ENCODE assay signal across 11 cellular contexts in the genomic region with DNA sequence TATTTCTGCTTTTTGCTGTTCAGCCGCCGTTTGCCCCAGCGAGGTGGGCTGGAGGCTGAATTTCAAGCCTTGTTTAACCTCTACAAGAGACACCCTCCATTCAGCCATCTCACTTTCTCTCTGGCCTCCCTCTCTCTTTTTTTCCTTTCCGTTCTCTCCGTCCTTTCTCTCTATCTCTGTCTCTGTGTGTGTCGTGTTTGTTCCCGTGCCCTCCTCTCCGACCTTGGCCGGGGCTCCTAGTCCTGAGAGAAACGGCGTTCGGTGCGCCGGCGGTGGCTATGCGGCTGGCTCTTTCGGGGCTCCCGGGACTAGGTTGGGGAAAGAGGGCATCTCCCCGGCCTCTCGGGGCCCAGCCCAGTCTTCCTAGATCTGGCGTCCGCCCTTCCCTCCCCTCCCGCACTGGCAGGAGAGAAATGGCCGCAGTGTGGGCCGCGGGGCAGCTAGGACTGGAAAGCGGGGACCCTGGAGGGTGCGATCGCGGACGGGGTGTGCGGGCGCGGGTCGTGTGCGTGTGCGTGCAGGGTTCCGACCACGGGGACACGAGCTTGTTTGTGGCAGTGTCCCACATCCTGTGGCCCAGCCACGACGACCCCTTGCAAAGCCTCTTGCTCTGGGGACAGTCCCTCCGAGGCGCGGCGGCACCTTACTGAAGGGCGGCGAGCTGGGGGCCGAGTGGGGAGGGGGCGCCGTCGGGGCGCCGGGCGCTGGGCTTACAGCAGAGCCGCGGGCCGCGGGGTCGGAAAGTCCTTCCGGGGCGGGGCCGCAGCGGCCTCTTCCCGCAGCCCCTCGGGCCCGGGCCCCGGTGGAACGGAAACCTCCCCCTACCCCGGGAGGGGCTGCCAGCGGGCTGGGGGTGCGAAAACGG. TPM values are rescaled to one million over a fixed set of nuclear protein-coding genes. Genes with fewer than 3 reads are reported as not detected.
DNase-seq lines count a peak whose midpoint lies in the region; ATAC-seq, FAIRE-seq and TF ChIP-seq lines count a peak whose summit lies in the region.
"Had no signal": no experiment of that assay in that cellular context is flagged by ENCODE, and none has a peak within 500 bp of the region (broad histone marks: within the 10 kb centered on the region; RNA-seq: fewer than 3 reads in every experiment).

No MANE protein-coding gene starts in this region.

- no peak for FAIRE-seq in RCC 7860 (lab: Jason Lieb, UNC)
- FAIRE-seq: endometrium had no signal

- peaks cover 94% of the 10 kb centered on the region for H3K27me3 Mint-ChIP-seq in Calu3 (ENCODE audit: unreplicated experiment)

- no peaks in the 10 kb centered on the region for H3K9me3 Mint-ChIP-seq in Calu3 (ENCODE audit: low read depth, unreplicated experiment)

- intact Hi-C loops in Calu3 (cut with micrococcal nuclease; ENCODE audit: unreplicated experiment) (no loop called here), left lung (cut with DNase I) (no loop called here)

- no peak overlapping the region for H3K27ac Mint-ChIP-seq in Calu3 (ENCODE audit: unreplicated experiment)

- peak overlapping the region; percentile 51 for H3K4me3 ChIP-seq in HUES64 (ENCODE audit: low read length)
- H3K4me3 ChIP-seq in effector memory CD4-positive, alpha-beta T cell (ENCODE audit: insufficient read depth, low read depth, low read length, poor library complexity, severe bottlenecking): peak overlapping the region; percentile 12
- H3K4me3 ChIP-seq in neuron (ENCODE audit: low read length): peak overlapping the region; percentile 42
- no peak overlapping the region for H3K4me3 ChIP-seq in left lung
- H3K4me3 ChIP-seq: lung had no signal

- H3K36me3 ChIP-seq in HUES64 (ENCODE audit: insufficient read depth, low read length): no peaks in the 10 kb centered on the region
- H3K36me3 ChIP-seq in effector memory CD4-positive, alpha-beta T cell (ENCODE audit: control insufficient read depth, insufficient read depth, low read length): no peaks in the 10 kb centered on the region
- H3K36me3 ChIP-seq in neuron (ENCODE audit: insufficient read depth, low read length): no peaks in the 10 kb centered on the region
- H3K36me3 ChIP-seq in left lung: no peaks in the 10 kb centered on the region

- H3K9me3 ChIP-seq in HUES64 (ENCODE audit: insufficient read depth, low read depth, low read length) (no peaks in the 10 kb centered on the region), neuron (ENCODE audit: low read length) (no peaks in the 10 kb centered on the region), left lung (no peaks in the 10 kb centered on the region)
- no peaks in the 10 kb centered on the region for H3K9me3 ChIP-seq in effector memory CD4-positive, alpha-beta T cell (ENCODE audit: control insufficient read depth, low read length)

- DNase-seq in Calu3: no peak
- DNase-seq in effector memory CD4-positive, alpha-beta T cell: no peak
- DNase-seq in stimulated activated CD4-positive, alpha-beta T cell treated with anti-CD3 and anti-CD28 coated beads, Interleukin-4, amount 100 ng/mL, for 24 hours: no peak
- no peak for DNase-seq in left lung
- DNase-seq in hypothalamus (lab: John Stamatoyannopoulos, UW): no peak
- DNase-seq in RCC 7860 (ENCODE audit: low spot score): no peak
- DNase-seq: stimulated activated CD4-positive, alpha-beta T cell treated with anti-CD3 and anti-CD28 coated beads, Interleukin-4, amount 100 ng/mL, for 1 hour had no signal

- no peak overlapping the region for H3K9ac ChIP-seq in HUES64 (ENCODE audit: low read depth, low read length)

- H2AFZ ChIP-seq in neuron (ENCODE audit: low read depth, low read length): peak overlapping the region; percentile 96

- H3K27ac ChIP-seq in HUES64 (ENCODE audit: low read depth, low read length) (no peak overlapping the region), left lung (no peak overlapping the region)
- H3K27ac ChIP-seq in effector memory CD4-positive, alpha-beta T cell (ENCODE audit: insufficient read depth, low read length, poor library complexity, severe bottlenecking): no peak overlapping the region

- BruUV-seq in Calu3 (replicated peaks; lab: Mats Ljungman, UMichigan): no TSS peak

- WGBS in HUES64: 1% methylated on average over 73 of the region's 73 CpGs

- no peaks in the 10 kb centered on the region for H3K36me3 Mint-ChIP-seq in Calu3 (ENCODE audit: insufficient read depth, unreplicated experiment)

- H3K4me1 Mint-ChIP-seq in Calu3 (ENCODE audit: low read depth, unreplicated experiment): peaks cover 24% of the 10 kb centered on the region

- TF ChIP-seq CTCF in Calu3 (IDR thresholded peaks at IDR 0.05; ENCODE audit: unreplicated experiment) (no peak), left lung (IDR thresholded peaks at IDR 0.05) (no peak)

- H3K27me3 ChIP-seq in HUES64 (ENCODE audit: insufficient read depth, low read length): peaks cover 100% of the 10 kb centered on the region
- peaks cover 80% of the 10 kb centered on the region for H3K27me3 ChIP-seq in effector memory CD4-positive, alpha-beta T cell (replicated peaks; ENCODE audit: control insufficient read depth, insufficient read depth, low read length, poor library complexity, severe bottlenecking)
- peaks cover 96% of the 10 kb centered on the region for H3K27me3 ChIP-seq in neuron (ENCODE audit: insufficient read depth, low read length)
- peaks cover 99 to 100% of the 10 kb centered on the region in 2 donors for H3K27me3 ChIP-seq in left lung

- no peak for ATAC-seq in left lung

- peak overlapping the region; percentile 8 for H3K4me3 Mint-ChIP-seq in Calu3 (ENCODE audit: low read depth, unreplicated experiment)

- peaks cover 16% of the 10 kb centered on the region; the same call in 1 of the 2 replicates for H3K4me1 ChIP-seq in HUES64 (ENCODE audit: insufficient read depth, low read length)
- H3K4me1 ChIP-seq in effector memory CD4-positive, alpha-beta T cell (ENCODE audit: control insufficient read depth, insufficient read depth, low read length, poor library complexity, severe bottlenecking): peaks cover 29% of the 10 kb centered on the region
- peaks cover 9% of the 10 kb centered on the region for H3K4me1 ChIP-seq in neuron (ENCODE audit: insufficient read depth, low read length)
- peaks cover 0 to 45% of the 10 kb centered on the region in 2 donors for H3K4me1 ChIP-seq in left lung

- CTCF ChIA-PET in Calu3 (lab: Charles Lee): interaction anchor here (0.7 kb wide), 1 partner anchor 198 kb away, joined by 5 read pairs; no protein-coding TSS in a partner anchor

RNA-seq across cellular contexts. Expression of a gene that starts 5.7 kb away (rescaled TPM):
- total RNA-seq in Calu3 (2022) (not detected in 2 replicates), left lung (not detected)
- polyA plus RNA-seq in HUES64 (2013, experiment 1 of 2): 0.95 TPM
- 0.89 TPM for polyA plus RNA-seq in HUES64 (2013, experiment 2 of 2)

Comparison
In these comparisons a context has a peak if more than half of its experiments do, and no peak if none do; other contexts are left out.
1. H3K4me3 ChIP-seq: peak in HUES64 (single experiment), effector memory CD4-positive, alpha-beta T cell (single experiment) and neuron (single experiment); none in left lung (0 of 2).